Comparison of ENCODE assay signal across 32 cellular contexts in genomic region chr17:16999931-17000625, GRCh38. TPM values are rescaled to one million over a fixed set of nuclear protein-coding genes. Genes with fewer than 3 reads are reported as not detected.
"Had no signal": no experiment of that assay in that cellular context is flagged by ENCODE, and none has a peak within 500 bp of the region (broad histone marks: within the 10 kb centered on the region; RNA-seq: fewer than 3 reads in every experiment).

No MANE protein-coding gene starts in this region.

- H3K36me3 Mint-ChIP-seq: activated naive CD8-positive, alpha-beta T cell treated with anti-CD3 and anti-CD28 coated beads for 36 hours; WTC11 had no signal

- H3K27ac ChIP-seq: brain microvascular endothelial cell, SJSA1 had no signal

- H3K27me3 ChIP-seq: brain microvascular endothelial cell, SJSA1 had no signal

- ATAC-seq: activated CD4-positive, alpha-beta T cell treated with anti-CD3 and anti-CD28 coated beads for 36 hours; activated CD4-positive, CD25-positive, alpha-beta regulatory T cell treated with anti-CD3 and anti-CD28 coated beads, Interleukin-2, amount 50 U/mL, for 24 hours; activated T-cell treated with anti-CD3 and anti-CD28 coated beads, Interleukin-2, amount 50 U/mL, for 4 hours; K562; Panc1; WTC11 had no signal

- H3K36me3 ChIP-seq: brain microvascular endothelial cell, SJSA1 had no signal

- H3K27ac Mint-ChIP-seq: activated CD4-positive, alpha-beta T cell treated with anti-CD3 and anti-CD28 coated beads for 36 hours; activated CD4-positive, alpha-beta T cell treated with anti-CD3 and anti-CD28 coated beads, Interleukin-2, amount 10 ng/mL, durations not matched to agents 7 days and 5 days; activated naive CD8-positive, alpha-beta T cell treated with anti-CD3 and anti-CD28 coated beads for 36 hours; activated T-helper 1 cell treated with anti-CD3 and anti-CD28 coated beads, Interleukin-12 subunit alpha, Interleukin-12 subunit beta, Interleukin-2, Interleukin-4 antibody, amounts not matched to agents 30 ng/mL and 10 ng/mL and 1 ng/mL, durations not matched to agents 14 hours and 24 hours and 36 hours; T-helper 1 cell treated with Interleukin-12 subunit alpha and Interleukin-12 subunit beta and Interleukin-4 antibody, amounts not matched to agents 30 μg/mL and 1 μg/mL, for 36 hours; T-helper 2 cell treated with Interferon-gamma antibody and Interleukin-4, amounts not matched to agents 5 μg/mL and 100 μg/mL, for 36 hours; WTC11 had no signal

- H3K9me3 ChIP-seq: SJSA1, SK-N-SH had no signal

- H3K4me2 ChIP-seq: SK-N-SH had no signal

- H3K4me3 ChIP-seq: K562, SJSA1 had no signal

- H3K4me3 Mint-ChIP-seq: activated CD4-positive, alpha-beta T cell treated with anti-CD3 and anti-CD28 coated beads for 36 hours; activated CD4-positive, alpha-beta T cell treated with anti-CD3 and anti-CD28 coated beads, Interleukin-2, amount 10 ng/mL, durations not matched to agents 7 days and 5 days; activated naive CD8-positive, alpha-beta T cell treated with anti-CD3 and anti-CD28 coated beads for 36 hours; activated T-cell treated with anti-CD3 and anti-CD28 coated beads, Interleukin-2, amount 50 U/mL, for 4 hours; activated T-helper 1 cell treated with anti-CD3 and anti-CD28 coated beads, Interleukin-12 subunit alpha, Interleukin-12 subunit beta, Interleukin-2, Interleukin-4 antibody, amounts not matched to agents 30 ng/mL and 10 ng/mL and 1 ng/mL, durations not matched to agents 14 hours and 24 hours and 36 hours; central memory CD8-positive, alpha-beta T cell; T-helper 1 cell treated with Interleukin-12 subunit alpha and Interleukin-12 subunit beta and Interleukin-4 antibody, amounts not matched to agents 30 μg/mL and 1 μg/mL, for 36 hours; T-helper 2 cell treated with Interferon-gamma antibody and Interleukin-4, amounts not matched to agents 5 μg/mL and 100 μg/mL, for 36 hours; WTC11 had no signal

- H3K4me1 Mint-ChIP-seq: activated CD4-positive, alpha-beta T cell treated with anti-CD3 and anti-CD28 coated beads for 36 hours; activated naive CD8-positive, alpha-beta T cell treated with anti-CD3 and anti-CD28 coated beads for 36 hours; WTC11 had no signal

- H3K9me3 Mint-ChIP-seq: activated CD4-positive, alpha-beta T cell treated with anti-CD3 and anti-CD28 coated beads, Interleukin-2, amount 10 ng/mL, durations not matched to agents 7 days and 5 days; activated naive CD8-positive, alpha-beta T cell treated with anti-CD3 and anti-CD28 coated beads for 36 hours; activated T-cell treated with anti-CD3 and anti-CD28 coated beads, Interleukin-2, amount 50 U/mL, for 4 hours; activated T-helper 1 cell treated with anti-CD3 and anti-CD28 coated beads, Interleukin-12 subunit alpha, Interleukin-12 subunit beta, Interleukin-2, Interleukin-4 antibody, amounts not matched to agents 30 ng/mL and 10 ng/mL and 1 ng/mL, durations not matched to agents 14 hours and 24 hours and 36 hours; central memory CD8-positive, alpha-beta T cell; T-helper 1 cell treated with Interleukin-12 subunit alpha and Interleukin-12 subunit beta and Interleukin-4 antibody, amounts not matched to agents 30 μg/mL and 1 μg/mL, for 36 hours; T-helper 2 cell treated with Interferon-gamma antibody and Interleukin-4, amounts not matched to agents 5 μg/mL and 100 μg/mL, for 36 hours had no signal

- FAIRE-seq: K562, TTC549 had no signal

- H3K9ac ChIP-seq: SK-N-SH had no signal

- H3K27me3 Mint-ChIP-seq: activated CD4-positive, alpha-beta T cell treated with anti-CD3 and anti-CD28 coated beads for 36 hours; activated CD4-positive, alpha-beta T cell treated with anti-CD3 and anti-CD28 coated beads, Interleukin-2, amount 10 ng/mL, durations not matched to agents 7 days and 5 days; activated naive CD8-positive, alpha-beta T cell treated with anti-CD3 and anti-CD28 coated beads for 36 hours; central memory CD8-positive, alpha-beta T cell had no signal

- DNase-seq: activated CD4-positive, alpha-beta T cell treated with anti-CD3 and anti-CD28 coated beads for 36 hours; activated CD4-positive, alpha-beta T cell treated with anti-CD3 and anti-CD28 coated beads, Interleukin-2, amount 10 ng/mL, durations not matched to agents 7 days and 5 days; activated CD4-positive, alpha-beta T cell treated with anti-CD3 and anti-CD28 coated beads, Interleukin-2, amount 50 U/mL, for 48 hours; activated CD8-positive, alpha-beta memory T cell treated with anti-CD3 and anti-CD28 coated beads, Interleukin-2, amount 50 U/mL, for 4 hours; activated naive CD4-positive, alpha-beta T cell; activated naive CD8-positive, alpha-beta T cell treated with anti-CD3 and anti-CD28 coated beads for 36 hours; activated T-cell treated with anti-CD3 and anti-CD28 coated beads for 4 hours; activated T-cell treated with anti-CD3 and anti-CD28 coated beads, Interleukin-2, amount 50 U/mL, for 4 hours; amniotic stem cell; NCI-H1105; NCI-H1417 treated with DMSO at 0.1 percent for 48 hours; NCI-H187 treated with DMSO at 0.1 percent for 48 hours; NCI-H2081; NCI-H2227 treated with DMSO at 0.1 percent for 48 hours; NCI-H524 treated with DMSO at 0.1 percent for 48 hours; SHP77 treated with DMSO at 0.1 percent for 48 hours; SK-N-SH had no signal

- H3K4me1 ChIP-seq: SJSA1 had no signal

RNA-seq across cellular contexts. Expression of gene TNFRSF13B, which starts 28.2 kb away (rescaled TPM):
- total RNA-seq: activated CD4-positive, alpha-beta T cell treated with anti-CD3 and anti-CD28 coated beads for 36 hours; activated CD4-positive, alpha-beta T cell treated with anti-CD3 and anti-CD28 coated beads, Interleukin-2, amount 10 ng/mL, durations not matched to agents 7 days and 5 days; activated T-helper 1 cell treated with anti-CD3 and anti-CD28 coated beads, Interleukin-12 subunit alpha, Interleukin-12 subunit beta, Interleukin-2, Interleukin-4 antibody, amounts not matched to agents 30 ng/mL and 10 ng/mL and 1 ng/mL, durations not matched to agents 14 hours and 24 hours and 36 hours; aorta; K562; M059J; NCI-H460; RPMI7951; SJSA1; WTC11 had no signal
- polyA plus RNA-seq: aorta, K562, SK-N-SH had no signal
